Comparison of ENCODE assay signal across 8 cellular contexts in the genomic region with DNA sequence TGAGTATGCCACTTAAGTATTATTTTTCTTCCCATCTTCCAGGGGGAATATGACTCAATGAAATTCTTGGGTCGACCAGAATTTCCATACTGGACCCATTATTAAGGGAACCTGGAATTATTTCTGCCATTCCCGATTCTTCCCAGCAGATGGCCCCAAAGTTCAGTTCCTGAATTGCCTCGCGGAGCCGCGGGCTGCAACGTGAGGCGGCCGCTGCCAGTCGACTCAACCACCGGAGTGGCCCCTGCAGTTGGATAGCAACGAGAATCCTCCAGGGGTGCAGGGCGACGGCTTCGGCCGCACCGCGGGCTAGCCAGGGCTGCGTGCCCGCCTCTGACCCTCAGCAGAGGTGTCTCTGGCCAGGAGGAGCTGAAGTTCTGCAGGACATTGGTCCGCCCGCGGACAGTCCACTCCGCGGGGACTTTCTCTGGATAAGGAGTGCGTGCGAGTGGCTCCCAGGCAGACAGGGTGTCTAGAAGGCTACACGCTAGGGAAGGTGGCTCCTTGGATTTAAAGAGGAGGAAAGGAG. TPM values are rescaled to one million over a fixed set of nuclear protein-coding genes. Genes with fewer than 3 reads are reported as not detected.
DNase-seq lines count a peak whose midpoint lies in the region; ATAC-seq and TF ChIP-seq lines count a peak whose summit lies in the region.

No MANE protein-coding gene starts in this region.

- H3K27ac ChIP-seq in BLaER1 (peak overlapping the region; percentile 69), WERI-Rb-1 (no peak overlapping the region), mammary epithelial cell (ENCODE audit: insufficient read depth, low read depth, low read length) (no peak overlapping the region)

- no peak for ATAC-seq in GM19452 (IDR thresholded peaks at IDR 0.05; ENCODE audit: unreplicated experiment)

- intact Hi-C loops in mammary epithelial cell (cut with micrococcal nuclease) = loop anchor here (1.0 to 5.0 kb wide), 4 partner anchors 32 to 509 kb away; no protein-coding TSS in a partner anchor

- H3K4me1 ChIP-seq in BLaER1 (peaks cover 46% of the 10 kb centered on the region), mammary epithelial cell (ENCODE audit: insufficient read depth, low read length) (no peaks in the 10 kb centered on the region), skeletal muscle satellite cell (ENCODE audit: control insufficient read depth, insufficient read depth, low read length) (peaks cover 10% of the 10 kb centered on the region)

- H3K4me3 ChIP-seq in BLaER1 (peak overlapping the region; percentile 68), WERI-Rb-1 (ENCODE audit: low read depth, low read length) (peak overlapping the region; percentile 57), mammary epithelial cell (replicated peaks in 1 of 3; ENCODE audit: insufficient read depth in 1 of 3, low read depth in 2 of 3, low read length in 3 of 3) (peak overlapping the region; percentile 36 to 58 (median 42)), skeletal muscle satellite cell (ENCODE audit: low read length) (peak overlapping the region; percentile 77)

- no peaks in the 10 kb centered on the region for H3K79me2 ChIP-seq in mammary epithelial cell (ENCODE audit: insufficient read depth, low read length)

- no peaks in the 10 kb centered on the region for H4K20me1 ChIP-seq in BLaER1
- H4K20me1 ChIP-seq in mammary epithelial cell (ENCODE audit: insufficient read depth, low read length) = no peaks in the 10 kb centered on the region

- peak overlapping the region; percentile 91 for H2AFZ ChIP-seq in mammary epithelial cell (ENCODE audit: low read depth, low read length)

- BruUV-seq in mammary epithelial cell (replicated peaks; lab: Mats Ljungman, UMichigan) = no TSS peak

- H3K4me2 ChIP-seq in BLaER1 (peak overlapping the region; percentile 99), mammary epithelial cell (ENCODE audit: insufficient read depth, low read depth, low read length) (peak overlapping the region; percentile 98), skeletal muscle satellite cell (ENCODE audit: low read length) (peak overlapping the region; percentile 99)

- H3K27me3 ChIP-seq in BLaER1 (no peaks in the 10 kb centered on the region), WERI-Rb-1 (ENCODE audit: insufficient read depth, low read depth, severe bottlenecking) (no peaks in the 10 kb centered on the region), mammary epithelial cell (ENCODE audit: insufficient read depth, low read length) (peaks cover 2% of the 10 kb centered on the region), skeletal muscle satellite cell (ENCODE audit: control insufficient read depth, insufficient read depth, low read length) (peaks cover 35% of the 10 kb centered on the region)

- peak overlapping the region; percentile 76 for H3K9ac ChIP-seq in BLaER1
- H3K9ac ChIP-seq in mammary epithelial cell (ENCODE audit: insufficient read depth, low read length) = no peak overlapping the region
- peak overlapping the region; percentile 43 for H3K9ac ChIP-seq in skeletal muscle satellite cell (ENCODE audit: low read depth, low read length)

- in situ Hi-C loops in mammary epithelial cell (cut with MboI; ENCODE audit: low sequenced_read_pairs in 2 of 2) = no loop called here

- peak; percentile 39 for DNase-seq in GOT3 (lab: John Stamatoyannopoulos, UW)
- DNase-seq in NCI-H2029 (lab: John Stamatoyannopoulos, UW) = peak; percentile 48
- peak; percentile 80 for DNase-seq in WERI-Rb-1
- peak; percentile 63 for DNase-seq in mammary epithelial cell
- peak; percentile 83 for DNase-seq in iPS-NIHi7 (ENCODE audit: extremely low spot score)

- no peaks in the 10 kb centered on the region for H3K36me3 ChIP-seq in BLaER1
- H3K36me3 ChIP-seq in WERI-Rb-1 = no peaks in the 10 kb centered on the region
- H3K36me3 ChIP-seq in mammary epithelial cell (ENCODE audit: insufficient read depth, low read length) = no peaks in the 10 kb centered on the region
- H3K36me3 ChIP-seq in skeletal muscle satellite cell (ENCODE audit: insufficient read depth, low read length) = no peaks in the 10 kb centered on the region

- WGBS in mammary epithelial cell (ENCODE audit: low coverage, missing lambda C conversion rate) = 1% methylated on average over 16 of the region's 28 CpGs

- H3K9me3 ChIP-seq in BLaER1 = no peaks in the 10 kb centered on the region
- no peaks in the 10 kb centered on the region for H3K9me3 ChIP-seq in WERI-Rb-1 (ENCODE audit: severe bottlenecking)
- no peaks in the 10 kb centered on the region for H3K9me3 ChIP-seq in mammary epithelial cell (replicated peaks; ENCODE audit: insufficient read depth, low read length)
- H3K9me3 ChIP-seq in skeletal muscle satellite cell (replicated peaks; ENCODE audit: low read length) = no peaks in the 10 kb centered on the region

- TF ChIP-seq CTCF in WERI-Rb-1 (IDR thresholded peaks at IDR 0.05; ENCODE audit: low read depth, low read length) (peak; percentile 54; the same call in 1 of the 2 replicates), mammary epithelial cell (conservative IDR thresholded peaks at IDR 0.05 in 1 of 2, IDR thresholded peaks at IDR 0.05 in 1 of 2; ENCODE audit: extremely low read depth in 1 of 2, insufficient read depth in 1 of 2, low read depth in 1 of 2, low read length in 2 of 2) (peak; percentile 61 to 82)

- CTCF ChIA-PET in mammary epithelial cell (lab: Charles Lee; ENCODE audit: low non-redundant PET) = no interaction called here

- dilution Hi-C loops in mammary epithelial cell (cut with HindIII; ENCODE audit: low sequenced_read_pairs) = no loop called here

RNA-seq across cellular contexts. Expression of a gene that starts 0.6 kb away (rescaled TPM):
- total RNA-seq in mammary epithelial cell = not detected
- not detected for polyA plus RNA-seq in mammary epithelial cell
- polyA minus RNA-seq in mammary epithelial cell = not detected
- not detected in 2 replicates for total RNA-seq in skeletal muscle satellite cell (2012; rRNA removed)

RNA-seq across cellular contexts. Expression of a gene that starts 13.3 kb away (rescaled TPM):
- 10 to 100 TPM in 1 of 2 donors, 1 to 10 TPM in 1; 3.3 to 23.0 TPM for total RNA-seq in mammary epithelial cell
- 3.3 TPM for polyA plus RNA-seq in mammary epithelial cell
- polyA minus RNA-seq in mammary epithelial cell = 9.0 TPM
- total RNA-seq in skeletal muscle satellite cell (2012; rRNA removed) = 4.6 and 5.8 TPM in 2 replicates
